In genomic region chr1:149886396-149887195, GRCh38 we compare ENCODE assay signal across 8 cellular contexts. TPM values are rescaled to one million over a fixed set of nuclear protein-coding genes. Genes with fewer than 3 reads are reported as not detected.
DNase-seq lines count a peak whose midpoint lies in the region; ATAC-seq, FAIRE-seq and TF ChIP-seq lines count a peak whose summit lies in the region.

No MANE protein-coding gene starts in this region.

- H3K36me3 ChIP-seq in right atrium auricular region (no peaks in the 10 kb centered on the region), psoas muscle (ENCODE audit: insufficient read depth in 1 of 2, low read depth in 1 of 2) (no peaks in the 10 kb centered on the region)

- H3K27me3 ChIP-seq in right atrium auricular region (no peaks in the 10 kb centered on the region), psoas muscle (ENCODE audit: insufficient read depth in 3 of 3, low read length in 2 of 3) (no peaks in the 10 kb centered on the region)

- WGBS in psoas muscle, 3 donors, result 0% methylated on average over 62 of the region's 62 CpGs

- H3K9me3 ChIP-seq in right atrium auricular region (no peaks in the 10 kb centered on the region), psoas muscle (no peaks in the 10 kb centered on the region)

- DNase-seq in NCI-H146 treated with DMSO at 0.1 percent for 48 hours (lab: John Stamatoyannopoulos, UW; ENCODE audit: unreplicated experiment), result peak; percentile 98
- peak; percentile 65 to 94 (median 86) for DNase-seq in T-cell
- DNase-seq in amygdala (lab: John Stamatoyannopoulos, UW), result peak; percentile 36 to 99 (median 88)
- DNase-seq in right atrium auricular region (ENCODE audit: low spot score), result peak; percentile 97
- DNase-seq in psoas muscle, result peak; percentile 76 to 88
- peak; percentile 92 for DNase-seq in urothelium cell line (ENCODE audit: low spot score)

- peak; percentile 84 for TF ChIP-seq POLR2A in GM15510 (IDR thresholded peaks at IDR 0.05; ENCODE audit: borderline replicate concordance, extremely low read depth, insufficient read length)

- intact Hi-C loops in psoas muscle (cut with DNase I), result loop anchor here in 1 of 2 donors (10.0 kb wide), 1 partner anchor 168 kb away; no protein-coding TSS in a partner anchor

- peaks cover 10 to 12% (median 11%) of the 10 kb centered on the region in 3 donors for H3K4me1 Mint-ChIP-seq in T-cell

- H3K27me3 Mint-ChIP-seq in T-cell, result no peaks in the 10 kb centered on the region

- no peaks in the 10 kb centered on the region for H3K36me3 Mint-ChIP-seq in T-cell

- H3K27ac ChIP-seq in right atrium auricular region (peak overlapping the region; percentile 95 to 99), psoas muscle (peak overlapping the region; percentile 98)

- H3K9me3 Mint-ChIP-seq in T-cell, result no peaks in the 10 kb centered on the region

- no peak for TF ChIP-seq CTCF in right atrium auricular region (IDR thresholded peaks at IDR 0.05)
- no peak for TF ChIP-seq CTCF in psoas muscle (IDR thresholded peaks at IDR 0.05)

- ATAC-seq in HG02884 (IDR thresholded peaks at IDR 0.05; ENCODE audit: unreplicated experiment) (peak; percentile 54), T-cell (replicated peaks in 1 of 4) (peak; percentile 69 to 76 (median 74)), psoas muscle (peak; percentile 80 to 84 (median 81))

- no peak overlapping the region for H3K4me3 Mint-ChIP-seq in T-cell

- peak overlapping the region; percentile 66 to 78 for H3K4me3 ChIP-seq in right atrium auricular region
- peak overlapping the region; percentile 79 for H3K4me3 ChIP-seq in psoas muscle

- H3K4me1 ChIP-seq in right atrium auricular region (peaks cover 0 to 19% of the 10 kb centered on the region in 2 donors), psoas muscle (peaks cover 19% of the 10 kb centered on the region)

- POLR2A ChIA-PET in T-cell (lab: Charles Lee), result interaction anchor here (0.6 to 4.1 kb wide), 22 partner anchors 9 to 810 kb away, joined by 3 to 56 read pairs (median 7); partner anchors contain the start of genes SF3B4 (in 2 of the 2), BOLA1 (in 1 of the 2), GOLPH3L (in 1 of the 2) and OTUD7B (in 1 of the 2)

- no peak for FAIRE-seq in urothelium cell line (lab: Jason Lieb, UNC)

- CTCF ChIA-PET in T-cell (lab: Charles Lee), result interaction anchor here in 1 of 2 donors (1.0 to 2.5 kb wide), 3 partner anchors 42 to 300 kb away, joined by 4 to 21 read pairs (median 6); no protein-coding TSS in a partner anchor

- H3K27ac Mint-ChIP-seq in T-cell, result no peak overlapping the region

RNA-seq across cellular contexts. Expression of gene BOLA1, which starts 12.8 kb away (rescaled TPM):
- total RNA-seq in T-cell, result 10 to 100 TPM in 3 of 5 donors, 1 to 10 TPM in 2; 6.0 to 27.6 (median 26.1) TPM
- total RNA-seq in right atrium auricular region, result 10 to 100 TPM; 26.3 to 28.0 TPM
- 10 to 100 TPM; 13.9 to 18.1 (median 15.8) TPM for total RNA-seq in psoas muscle
- polyA plus RNA-seq in psoas muscle, result 10 to 100 TPM; 24.0 to 45.3 (median 32.1) TPM

RNA-seq across cellular contexts. Expression of gene SV2A, which starts 31.0 kb away (rescaled TPM):
- total RNA-seq in T-cell, result 1 to 10 TPM; 3.1 to 4.5 (median 3.9) TPM
- 1 to 10 TPM; 1.0 to 6.3 TPM for total RNA-seq in right atrium auricular region
- under 1 TPM; 0.13 to 0.48 (median 0.25) TPM for total RNA-seq in psoas muscle
- polyA plus RNA-seq in psoas muscle, result under 1 TPM; 0.14 to 0.19 (median 0.14) TPM

RNA-seq across cellular contexts. Expression of gene SF3B4, which starts 41.0 kb away (rescaled TPM):
- total RNA-seq in T-cell (10 to 100 TPM; 45.3 to 54.6 (median 51.6) TPM), right atrium auricular region (10 to 100 TPM in 1 of 2 donors, 1 to 10 TPM in 1; 5.7 to 12.3 TPM), psoas muscle (10 to 100 TPM; 13.0 to 26.9 (median 21.9) TPM)
- 10 to 100 TPM; 13.9 to 28.9 (median 16.7) TPM for polyA plus RNA-seq in psoas muscle

RNA-seq across cellular contexts. Expression of gene MTMR11, which starts 50.1 kb away (rescaled TPM):
- 1 to 10 TPM in 4 of 5 donors, under 1 TPM in 1; 0.58 to 2.5 (median 1.5) TPM for total RNA-seq in T-cell
- total RNA-seq in right atrium auricular region, result 1 to 10 TPM; 1.6 to 9.6 TPM
- 1 to 10 TPM; 1.0 to 3.0 (median 1.8) TPM for total RNA-seq in psoas muscle
- 1 to 10 TPM in 1 of 3 donors, under 1 TPM in 2; 0.78 to 1.7 (median 0.80) TPM for polyA plus RNA-seq in psoas muscle

Comparison
In these comparisons a context has a peak if more than half of its experiments do, and no peak if none do; other contexts are left out.
1. Peak in every context shown above with its lines: DNase-seq, ATAC-seq, H3K4me3 ChIP-seq and H3K27ac ChIP-seq.